29 cellular contexts compared by ENCODE assay signal in genomic region chr19:23512151-23512925, GRCh38.
DNase-seq lines count a peak whose midpoint lies in the region; ATAC-seq, FAIRE-seq and TF ChIP-seq lines count a peak whose summit lies in the region.
"Had no signal": no experiment of that assay in that cellular context is flagged by ENCODE, and none has a peak within 500 bp of the region (broad histone marks: within the 10 kb centered on the region; RNA-seq: fewer than 3 reads in every experiment).

No MANE protein-coding gene starts in this region.

- H3K27me3 ChIP-seq in testis: no peaks in the 10 kb centered on the region
- H3K27me3 ChIP-seq: BLaER1 treated with 17β-estradiol and CSF1 and Interleukin-3, amounts not matched to agents 10 nM and 100 nM; MG63 had no signal

- peak overlapping the region; percentile 16 to 37 for H3K4me3 ChIP-seq in testis
- H3K4me3 ChIP-seq: A549, MG63, PC-9 had no signal

- H3K27ac Mint-ChIP-seq in activated CD4-positive, alpha-beta T cell treated with anti-CD3 and anti-CD28 coated beads, Interleukin-2, amount 10 ng/mL, durations not matched to agents 24 days and 14 days: no peak overlapping the region
- H3K27ac Mint-ChIP-seq in HFFc6: peak overlapping the region; percentile 74; the same call in 1 of the 2 replicates
- H3K27ac Mint-ChIP-seq in activated naive CD4-positive, alpha-beta T cell treated with anti-CD3 and anti-CD28 coated beads, Interleukin-2, amount 50 U/mL, for 72 hours: no peak overlapping the region
- H3K27ac Mint-ChIP-seq: CD4-positive, alpha-beta T cell; T-helper 2 cell treated with Interferon-gamma antibody and Interleukin-4, amounts not matched to agents 5 μg/mL and 100 μg/mL, for 36 hours had no signal

- TF ChIP-seq CTCF in HFFc6 (IDR thresholded peaks at IDR 0.05) (no peak), testis (IDR thresholded peaks at IDR 0.05) (no peak)

- H3K27me3 Mint-ChIP-seq in activated CD4-positive, alpha-beta T cell treated with anti-CD3 and anti-CD28 coated beads, Interleukin-2, amount 10 ng/mL, durations not matched to agents 24 days and 14 days: no peaks in the 10 kb centered on the region
- H3K27me3 Mint-ChIP-seq in HFFc6 (ENCODE audit: insufficient read depth): no peaks in the 10 kb centered on the region; the same call in 1 of the 2 replicates
- H3K27me3 Mint-ChIP-seq: CD4-positive, alpha-beta T cell had no signal

- H3K9me3 Mint-ChIP-seq in activated CD4-positive, alpha-beta T cell treated with anti-CD3 and anti-CD28 coated beads, Interleukin-2, amount 10 ng/mL, durations not matched to agents 24 days and 14 days: peaks cover 12% of the 10 kb centered on the region
- H3K9me3 Mint-ChIP-seq in HFFc6: peaks cover 13% of the 10 kb centered on the region; the same call in 1 of the 2 replicates
- H3K9me3 Mint-ChIP-seq in activated naive CD4-positive, alpha-beta T cell treated with anti-CD3 and anti-CD28 coated beads, Interleukin-2, amount 50 U/mL, for 72 hours: peaks cover 3 to 5% of the 10 kb centered on the region in 2 donors
- H3K9me3 Mint-ChIP-seq: CD4-positive, alpha-beta T cell had no signal

- 64 to 83% methylated on average over 16 to 24 of the region's 24 CpGs for WGBS in testis, 2 donors

- H3K4me1 Mint-ChIP-seq in activated CD4-positive, alpha-beta T cell treated with anti-CD3 and anti-CD28 coated beads, Interleukin-2, amount 10 ng/mL, durations not matched to agents 24 days and 14 days: no peaks in the 10 kb centered on the region
- peaks cover 51% of the 10 kb centered on the region for H3K4me1 Mint-ChIP-seq in HFFc6 (ENCODE audit: low read depth)

- TF ChIP-seq POLR2A in testis (IDR thresholded peaks at IDR 0.05) (no peak), GM12891 (IDR thresholded peaks at IDR 0.05; ENCODE audit: low read depth, low read length) (no peak)

- DNase-seq in activated CD4-positive, alpha-beta T cell treated with anti-CD3 and anti-CD28 coated beads, Interleukin-2, amount 10 ng/mL, durations not matched to agents 24 days and 14 days: peak; percentile 25
- no peak for DNase-seq in activated CD4-positive, alpha-beta T cell treated with anti-CD3 and anti-CD28 coated beads, Interleukin-2, amount 50 U/mL, for 1 hour
- DNase-seq in HFFc6 (no peak), SK-N-DZ (ENCODE audit: low spot score) (peak; percentile 1), testis (peak; percentile 87), COLO829 (ENCODE audit: low spot score) (no peak), GM12891 (ENCODE audit: insufficient read length, low spot score) (no peak)
- DNase-seq in activated naive CD4-positive, alpha-beta T cell treated with anti-CD3 and anti-CD28 coated beads, Interleukin-2, amount 50 U/mL, for 72 hours (ENCODE audit: low spot score in 2 of 2): no peak
- DNase-seq: AML-193; CD4-positive, alpha-beta T cell; COR-L47; DMS79 treated with DMSO at 0.1 percent for 48 hours; H7; IMR-90; KG1; MG63; NCI-H1092; NCI-H1436; NCI-H1930; NCI-H2107; NCI-H345; NCI-H510A treated with DMSO at 0.1 percent for 48 hours; PC-9; SHP77; T-helper 1 cell had no signal

- no peak for ATAC-seq in activated naive CD4-positive, alpha-beta T cell treated with anti-CD3 and anti-CD28 coated beads, Interleukin-2, amount 50 U/mL, for 72 hours
- ATAC-seq: A549 had no signal

- peak overlapping the region in 1 of 2 donors; percentile 12 for H3K27ac ChIP-seq in testis
- H3K27ac ChIP-seq: A549, PC-9, RWPE1 had no signal

- no peak for FAIRE-seq in GM12891 (lab: Jason Lieb, UNC)
- FAIRE-seq: A549 had no signal

- no peaks in the 10 kb centered on the region for H3K36me3 Mint-ChIP-seq in activated CD4-positive, alpha-beta T cell treated with anti-CD3 and anti-CD28 coated beads, Interleukin-2, amount 10 ng/mL, durations not matched to agents 24 days and 14 days (ENCODE audit: low read depth)
- H3K36me3 Mint-ChIP-seq in HFFc6 (ENCODE audit: low read depth): no peaks in the 10 kb centered on the region
- no peaks in the 10 kb centered on the region for H3K36me3 Mint-ChIP-seq in activated naive CD4-positive, alpha-beta T cell treated with anti-CD3 and anti-CD28 coated beads, Interleukin-2, amount 50 U/mL, for 72 hours

- peaks cover 11% of the 10 kb centered on the region for H3K4me1 ChIP-seq in testis
- H3K4me1 ChIP-seq: A549 had no signal

- no peaks in the 10 kb centered on the region for H3K9me3 ChIP-seq in testis
- H3K9me3 ChIP-seq: MG63 had no signal

- H3K4me3 Mint-ChIP-seq in activated CD4-positive, alpha-beta T cell treated with anti-CD3 and anti-CD28 coated beads, Interleukin-2, amount 10 ng/mL, durations not matched to agents 24 days and 14 days: no peak overlapping the region
- peak overlapping the region; percentile 68; the same call in 1 of the 2 replicates for H3K4me3 Mint-ChIP-seq in HFFc6
- H3K4me3 Mint-ChIP-seq: CD4-positive, alpha-beta T cell; T-helper 2 cell treated with Interferon-gamma antibody and Interleukin-4, amounts not matched to agents 5 μg/mL and 100 μg/mL, for 36 hours had no signal

- H3K36me3 ChIP-seq in testis (ENCODE audit: low read depth, missing control alignments): no peaks in the 10 kb centered on the region
- H3K36me3 ChIP-seq: MG63 had no signal

- intact Hi-C loops in activated CD4-positive, alpha-beta T cell treated with anti-CD3 and anti-CD28 coated beads, Interleukin-2, amount 10 ng/mL, durations not matched to agents 24 days and 14 days (cut with micrococcal nuclease): no loop called here
- intact Hi-C loops in testis (cut with DNase I; ENCODE audit: low total_unique reads): no loop called here

TF ChIP-seq in GM12891, 5 proteins besides CTCF, POLR2A, EP300 and RAD21:
- TF ChIP-seq POLR2AphosphoS5 (IDR thresholded peaks at IDR 0.05; ENCODE audit: low read depth, low read length) (no peak), TAF1 (IDR thresholded peaks at IDR 0.05; ENCODE audit: low read depth, low read length) (no peak), PAX5 (IDR thresholded peaks at IDR 0.05; ENCODE audit: insufficient read depth, low read length, severe bottlenecking) (no peak), SPI1 (IDR thresholded peaks at IDR 0.05; ENCODE audit: low read depth, low read length) (no peak), POU2F2 (IDR thresholded peaks at IDR 0.05; ENCODE audit: low read depth, low read length) (no peak)

Comparison
In these comparisons a context has a peak if more than half of its experiments do, and no peak if none do; other contexts are left out.
1. DNase-seq: peak in activated CD4-positive, alpha-beta T cell treated with anti-CD3 and anti-CD28 coated beads, Interleukin-2, amount 10 ng/mL, durations not matched to agents 24 days and 14 days (single experiment), SK-N-DZ (single experiment) and testis (single experiment); none in activated CD4-positive, alpha-beta T cell treated with anti-CD3 and anti-CD28 coated beads, Interleukin-2, amount 50 U/mL, for 1 hour (single experiment), HFFc6 (single experiment), COLO829 (single experiment), activated naive CD4-positive, alpha-beta T cell treated with anti-CD3 and anti-CD28 coated beads, Interleukin-2, amount 50 U/mL, for 72 hours (0 of 2) and GM12891 (single experiment).